In the genomic region with DNA sequence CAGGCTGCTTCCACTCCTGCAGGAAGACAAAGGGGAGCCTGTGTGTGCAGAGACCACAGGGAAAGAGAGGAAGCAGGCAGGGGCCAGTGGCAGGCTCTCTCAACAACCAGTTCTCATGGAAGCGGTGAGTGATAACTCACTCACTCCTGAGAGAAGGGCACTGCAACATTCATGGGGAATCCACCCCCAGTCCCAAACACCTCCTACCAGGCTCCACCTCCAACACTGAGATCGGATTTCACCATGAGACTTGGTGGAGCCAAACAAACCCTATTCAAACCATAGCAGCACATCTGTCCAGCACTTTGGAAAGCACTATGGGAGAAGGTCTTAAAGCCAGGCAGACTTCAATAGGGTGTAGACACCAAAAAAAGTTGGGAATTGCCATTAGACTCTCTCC, we compare ENCODE assay signal across 13 cellular contexts.
"Had no signal": no experiment of that assay in that cellular context is flagged by ENCODE, and none has a peak within 500 bp of the region (broad histone marks: within the 10 kb centered on the region; RNA-seq: fewer than 3 reads in every experiment).

No MANE protein-coding gene starts in this region.

- DNase-seq: activated B cell treated with CpG ODN at 0.5 μM for 24 hours; activated CD4-positive, alpha-beta T cell treated with anti-CD3 and anti-CD28 coated beads for 48 hours; activated CD8-positive, alpha-beta memory T cell treated with anti-CD3 and anti-CD28 coated beads for 24 hours; activated naive CD8-positive, alpha-beta T cell treated with anti-CD3 and anti-CD28 coated beads for 36 hours; amygdala; body of pancreas; effector memory CD4-positive, alpha-beta T cell; head of caudate nucleus; left lung; mesenchymal stem cell; occipital lobe; stimulated activated CD4-positive, alpha-beta T cell treated with anti-CD3 and anti-CD28 coated beads, Interleukin-2, amount 100 ng/mL, for 48 hours had no signal

- H3K4me1 ChIP-seq: body of pancreas, left lung had no signal

- H3K4me3 ChIP-seq: body of pancreas, left lung had no signal

- H3K36me3 ChIP-seq: left lung had no signal

- H3K27ac ChIP-seq: body of pancreas, epithelial cell of prostate, left lung had no signal

- H3K27me3 ChIP-seq: body of pancreas, left lung had no signal
